In the genomic region with DNA sequence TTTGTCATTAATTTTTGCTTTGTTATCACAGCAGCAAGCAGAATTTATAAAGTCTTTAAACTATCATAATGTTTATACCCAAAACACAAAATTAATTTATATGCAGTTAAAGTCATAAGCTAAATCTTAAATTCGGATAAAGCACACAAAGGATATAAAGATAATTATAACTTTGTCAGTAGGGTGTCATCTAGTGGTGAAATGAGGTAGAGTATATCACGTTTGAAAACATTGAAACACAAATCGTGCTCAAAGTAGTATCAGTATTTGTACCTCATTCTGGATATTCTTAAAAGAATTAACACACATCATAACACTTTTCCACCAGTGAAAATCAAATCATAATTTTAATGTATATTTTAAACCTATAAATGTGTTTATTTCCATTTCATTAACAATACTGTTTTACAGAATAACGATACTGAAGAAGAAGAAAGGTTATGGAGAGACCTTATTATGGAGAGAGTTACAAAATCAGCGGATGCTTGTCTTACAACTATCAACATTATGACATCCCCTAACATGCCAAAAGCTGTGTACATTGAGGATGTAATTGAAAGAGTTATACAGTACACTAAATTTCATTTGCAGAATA, we compare ENCODE assay signal across 10 cellular contexts.
DNase-seq lines count a peak whose midpoint lies in the region; ATAC-seq and TF ChIP-seq lines count a peak whose summit lies in the region.
"Had no signal": no experiment of that assay in that cellular context is flagged by ENCODE, and none has a peak within 500 bp of the region (broad histone marks: within the 10 kb centered on the region; RNA-seq: fewer than 3 reads in every experiment).

No MANE protein-coding gene starts in this region.

- no peaks in the 10 kb centered on the region for H3K9me3 Mint-ChIP-seq in GM23338
- H3K9me3 Mint-ChIP-seq: IgD-negative memory B cell, immature natural killer cell had no signal

- H3K79me2 ChIP-seq in GM23338 (replicated peaks; ENCODE audit: insufficient read depth) (no peaks in the 10 kb centered on the region), smooth muscle cell (ENCODE audit: low read depth) (no peaks in the 10 kb centered on the region)

- no peaks in the 10 kb centered on the region for H3K27me3 Mint-ChIP-seq in GM23338 (ENCODE audit: insufficient read depth, low read depth, poor library complexity)
- H3K27me3 Mint-ChIP-seq: IgD-negative memory B cell had no signal

- H3K36me3 ChIP-seq in GM23338 (ENCODE audit: insufficient read depth) (peaks cover 23% of the 10 kb centered on the region), smooth muscle cell (ENCODE audit: low read depth) (peaks cover 43% of the 10 kb centered on the region)

- DNase-seq in CD1c-positive myeloid dendritic cell (ENCODE audit: extremely low spot score) = peak; percentile 24
- peak; percentile 29 for DNase-seq in GM23338 (ENCODE audit: low spot score)
- DNase-seq in RPMI7951 (ENCODE audit: low read depth) = peak; percentile 9
- peak; percentile 62 for DNase-seq in fibroblast of peridontal ligament (ENCODE audit: extremely low read depth)
- no peak for DNase-seq in smooth muscle cell (lab: John Stamatoyannopoulos, UW; ENCODE audit: unreplicated experiment)
- no peak for DNase-seq in mesenteric fat pad (ENCODE audit: low spot score)
- no peak for DNase-seq in NCI-H1417 treated with DMSO at 0.1 percent for 48 hours (lab: John Stamatoyannopoulos, UW)

- H3K4me2 ChIP-seq in GM23338 = no peak overlapping the region
- H3K4me2 ChIP-seq in smooth muscle cell = no peak overlapping the region

- no peak overlapping the region for H3K27ac Mint-ChIP-seq in GM23338
- H3K27ac Mint-ChIP-seq: immature natural killer cell had no signal

- no peak overlapping the region for H3K4me3 Mint-ChIP-seq in GM23338
- H3K4me3 Mint-ChIP-seq: IgD-negative memory B cell, immature natural killer cell had no signal

- H2AFZ ChIP-seq in GM23338 = no peak overlapping the region
- H2AFZ ChIP-seq in smooth muscle cell (ENCODE audit: low read depth) = no peak overlapping the region

- no peaks in the 10 kb centered on the region for H4K20me1 ChIP-seq in GM23338 (replicated peaks; ENCODE audit: insufficient read depth)
- peaks cover 9% of the 10 kb centered on the region for H4K20me1 ChIP-seq in smooth muscle cell (ENCODE audit: low read depth)

- H3K4me3 ChIP-seq in GM23338 = no peak overlapping the region
- no peak overlapping the region for H3K4me3 ChIP-seq in smooth muscle cell

- H3K4me1 ChIP-seq in GM23338 (ENCODE audit: insufficient read depth) (no peaks in the 10 kb centered on the region), smooth muscle cell (ENCODE audit: low read depth) (no peaks in the 10 kb centered on the region)

- H3K4me1 Mint-ChIP-seq in GM23338 = no peaks in the 10 kb centered on the region
- H3K4me1 Mint-ChIP-seq: IgD-negative memory B cell, immature natural killer cell had no signal

- TF ChIP-seq CTCF in GM23338 (conservative IDR thresholded peaks at IDR 0.05; ENCODE audit: low read depth in 2 of 2) (peak; percentile 53 to 70), smooth muscle cell (IDR thresholded peaks at IDR 0.05; ENCODE audit: borderline replicate concordance, insufficient read depth, poor library complexity, severe bottlenecking) (peak; percentile 46)

- no peak overlapping the region for H3K9ac ChIP-seq in smooth muscle cell (ENCODE audit: low read depth)

- H3K9me3 ChIP-seq in smooth muscle cell (replicated peaks; ENCODE audit: low read depth) = no peaks in the 10 kb centered on the region

- 77% methylated on average over 5 of the region's 5 CpGs for WGBS in smooth muscle cell (ENCODE audit: low lambda C conversion rate)

- H3K9me2 ChIP-seq in GM23338 (ENCODE audit: insufficient read depth) = no peaks in the 10 kb centered on the region

- H3K36me3 Mint-ChIP-seq in GM23338 (ENCODE audit: low read depth) = peaks cover 35% of the 10 kb centered on the region

- H3F3A ChIP-seq in GM23338 (replicated peaks; ENCODE audit: low read depth) (no peaks in the 10 kb centered on the region), smooth muscle cell (ENCODE audit: low read depth) (peaks cover 15% of the 10 kb centered on the region)

- H3K27ac ChIP-seq in GM23338 (ENCODE audit: low read depth) (no peak overlapping the region), smooth muscle cell (ENCODE audit: low read depth) (peak overlapping the region; percentile 67)

- ATAC-seq in GM23338 = no peak
- no peak for ATAC-seq in GM19455 (IDR thresholded peaks at IDR 0.05; ENCODE audit: unreplicated experiment)

- no peaks in the 10 kb centered on the region for H3K27me3 ChIP-seq in GM23338 (ENCODE audit: insufficient read depth)
- no peaks in the 10 kb centered on the region for H3K27me3 ChIP-seq in smooth muscle cell (ENCODE audit: low read depth)

TF ChIP-seq in GM23338, 12 proteins besides CTCF, POLR2A, EP300 and RAD21 (continues in another document):
- TF ChIP-seq ZNF114 (CRISPR knock-in tag; IDR thresholded peaks at IDR 0.05) (no peak), EZH2phosphoT487 (IDR thresholded peaks at IDR 0.05; ENCODE audit: unreplicated experiment) (no peak), ZNF331 (CRISPR knock-in tag; IDR thresholded peaks at IDR 0.05; ENCODE audit: low read depth) (no peak), NANOG (IDR thresholded peaks at IDR 0.05; ENCODE audit: borderline replicate concordance) (no peak), JUNB (IDR thresholded peaks at IDR 0.05; ENCODE audit: unreplicated experiment) (no peak), POLR2AphosphoS5 (IDR thresholded peaks at IDR 0.05; ENCODE audit: low read depth) (no peak), EZH2 (IDR thresholded peaks at IDR 0.05; ENCODE audit: low read depth, unreplicated experiment) (no peak), STAT1 (IDR thresholded peaks at IDR 0.05; ENCODE audit: unreplicated experiment) (no peak)
- TF ChIP-seq, protein P1, sequence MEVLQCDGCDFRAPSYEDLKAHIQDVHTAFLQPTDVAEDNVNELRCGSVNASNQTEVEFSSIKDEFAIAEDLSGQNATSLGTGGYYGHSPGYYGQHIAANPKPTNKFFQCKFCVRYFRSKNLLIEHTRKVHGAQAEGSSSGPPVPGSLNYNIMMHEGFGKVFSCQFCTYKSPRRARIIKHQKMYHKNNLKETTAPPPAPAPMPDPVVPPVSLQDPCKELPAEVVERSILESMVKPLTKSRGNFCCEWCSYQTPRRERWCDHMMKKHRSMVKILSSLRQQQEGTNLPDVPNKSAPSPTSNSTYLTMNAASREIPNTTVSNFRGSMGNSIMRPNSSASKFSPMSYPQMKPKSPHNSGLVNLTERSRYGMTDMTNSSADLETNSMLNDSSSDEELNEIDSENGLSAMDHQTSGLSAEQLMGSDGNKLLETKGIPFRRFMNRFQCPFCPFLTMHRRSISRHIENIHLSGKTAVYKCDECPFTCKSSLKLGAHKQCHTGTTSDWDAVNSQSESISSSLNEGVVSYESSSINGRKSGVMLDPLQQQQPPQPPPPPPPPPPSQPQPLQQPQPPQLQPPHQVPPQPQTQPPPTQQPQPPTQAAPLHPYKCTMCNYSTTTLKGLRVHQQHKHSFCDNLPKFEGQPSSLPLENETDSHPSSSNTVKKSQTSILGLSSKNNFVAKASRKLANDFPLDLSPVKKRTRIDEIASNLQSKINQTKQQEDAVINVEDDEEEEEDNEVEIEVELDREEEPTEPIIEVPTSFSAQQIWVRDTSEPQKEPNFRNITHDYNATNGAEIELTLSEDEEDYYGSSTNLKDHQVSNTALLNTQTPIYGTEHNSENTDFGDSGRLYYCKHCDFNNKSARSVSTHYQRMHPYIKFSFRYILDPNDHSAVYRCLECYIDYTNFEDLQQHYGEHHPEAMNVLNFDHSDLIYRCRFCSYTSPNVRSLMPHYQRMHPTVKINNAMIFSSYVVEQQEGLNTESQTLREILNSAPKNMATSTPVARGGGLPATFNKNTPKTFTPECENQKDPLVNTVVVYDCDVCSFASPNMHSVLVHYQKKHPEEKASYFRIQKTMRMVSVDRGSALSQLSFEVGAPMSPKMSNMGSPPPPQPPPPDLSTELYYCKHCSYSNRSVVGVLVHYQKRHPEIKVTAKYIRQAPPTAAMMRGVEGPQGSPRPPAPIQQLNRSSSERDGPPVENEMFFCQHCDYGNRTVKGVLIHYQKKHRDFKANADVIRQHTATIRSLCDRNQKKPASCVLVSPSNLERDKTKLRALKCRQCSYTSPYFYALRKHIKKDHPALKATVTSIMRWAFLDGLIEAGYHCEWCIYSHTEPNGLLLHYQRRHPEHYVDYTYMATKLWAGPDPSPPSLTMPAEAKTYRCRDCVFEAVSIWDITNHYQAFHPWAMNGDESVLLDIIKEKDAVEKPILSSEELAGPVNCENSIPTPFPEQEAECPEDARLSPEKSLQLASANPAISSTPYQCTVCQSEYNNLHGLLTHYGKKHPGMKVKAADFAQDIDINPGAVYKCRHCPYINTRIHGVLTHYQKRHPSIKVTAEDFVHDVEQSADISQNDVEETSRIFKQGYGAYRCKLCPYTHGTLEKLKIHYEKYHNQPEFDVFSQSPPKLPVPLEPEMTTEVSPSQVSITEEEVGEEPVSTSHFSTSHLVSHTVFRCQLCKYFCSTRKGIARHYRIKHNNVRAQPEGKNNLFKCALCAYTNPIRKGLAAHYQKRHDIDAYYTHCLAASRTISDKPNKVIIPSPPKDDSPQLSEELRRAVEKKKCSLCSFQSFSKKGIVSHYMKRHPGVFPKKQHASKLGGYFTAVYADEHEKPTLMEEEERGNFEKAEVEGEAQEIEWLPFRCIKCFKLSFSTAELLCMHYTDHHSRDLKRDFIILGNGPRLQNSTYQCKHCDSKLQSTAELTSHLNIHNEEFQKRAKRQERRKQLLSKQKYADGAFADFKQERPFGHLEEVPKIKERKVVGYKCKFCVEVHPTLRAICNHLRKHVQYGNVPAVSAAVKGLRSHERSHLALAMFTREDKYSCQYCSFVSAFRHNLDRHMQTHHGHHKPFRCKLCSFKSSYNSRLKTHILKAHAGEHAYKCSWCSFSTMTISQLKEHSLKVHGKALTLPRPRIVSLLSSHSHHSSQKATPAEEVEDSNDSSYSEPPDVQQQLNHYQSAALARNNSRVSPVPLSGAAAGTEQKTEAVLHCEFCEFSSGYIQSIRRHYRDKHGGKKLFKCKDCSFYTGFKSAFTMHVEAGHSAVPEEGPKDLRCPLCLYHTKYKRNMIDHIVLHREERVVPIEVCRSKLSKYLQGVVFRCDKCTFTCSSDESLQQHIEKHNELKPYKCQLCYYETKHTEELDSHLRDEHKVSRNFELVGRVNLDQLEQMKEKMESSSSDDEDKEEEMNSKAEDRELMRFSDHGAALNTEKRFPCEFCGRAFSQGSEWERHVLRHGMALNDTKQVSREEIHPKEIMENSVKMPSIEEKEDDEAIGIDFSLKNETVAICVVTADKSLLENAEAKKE (CRISPR knock-in tag; IDR thresholded peaks at IDR 0.05) = no peak

Comparison
In these comparisons a context has a peak if more than half of its experiments do, and no peak if none do; other contexts are left out.
1. DNase-seq: peak in CD1c-positive myeloid dendritic cell (single experiment), GM23338 (single experiment), RPMI7951 (single experiment) and fibroblast of peridontal ligament (single experiment); none in smooth muscle cell (single experiment), mesenteric fat pad (single experiment) and NCI-H1417 treated with DMSO at 0.1 percent for 48 hours (single experiment).